ENCODE assay signal across 25 cellular contexts in the genomic region with DNA sequence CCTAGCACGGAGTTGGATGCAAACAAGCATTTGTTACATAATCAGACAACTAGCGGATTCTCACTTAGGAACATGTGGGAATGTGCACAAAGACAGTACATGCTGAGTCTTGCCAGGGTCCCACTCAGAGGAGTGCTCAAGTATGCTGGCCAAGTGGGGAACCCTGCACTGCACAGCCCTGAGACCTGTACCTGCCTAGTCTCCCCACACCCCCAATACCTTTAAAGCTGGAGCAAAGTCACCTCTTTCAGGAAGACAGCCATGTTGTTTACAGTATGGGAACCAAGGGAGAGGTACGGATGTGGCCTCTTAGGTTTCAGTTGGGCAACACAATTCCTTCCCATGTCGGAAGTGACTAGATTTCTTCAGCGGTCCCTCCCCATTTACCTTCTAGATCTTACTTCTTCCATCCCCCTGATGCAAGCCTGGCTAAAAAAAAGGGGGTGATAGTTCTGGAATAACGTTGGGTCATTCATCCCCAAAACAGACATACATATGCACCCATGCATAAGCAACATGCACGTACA. TPM values are rescaled to one million over a fixed set of nuclear protein-coding genes. Genes with fewer than 3 reads are reported as not detected.
DNase-seq lines count a peak whose midpoint lies in the region; ATAC-seq, FAIRE-seq and TF ChIP-seq lines count a peak whose summit lies in the region.
"Had no signal": no experiment of that assay in that cellular context is flagged by ENCODE, and none has a peak within 500 bp of the region (broad histone marks: within the 10 kb centered on the region; RNA-seq: fewer than 3 reads in every experiment).

No MANE protein-coding gene starts in this region.

- TF ChIP-seq EP300 in upper lobe of left lung (IDR thresholded peaks at IDR 0.05) (no peak), sigmoid colon (IDR thresholded peaks at IDR 0.05) (no peak)

- FAIRE-seq in bronchial epithelial cell (lab: Jason Lieb, UNC) = no peak
- FAIRE-seq: A204.1, GM12891, GM19239, HepG2 had no signal

- no peak for TF ChIP-seq POLR2A in upper lobe of left lung (IDR thresholded peaks at IDR 0.05)
- TF ChIP-seq POLR2A in sigmoid colon (IDR thresholded peaks at IDR 0.05) = no peak

- DNase-seq in GF-D8 (lab: John Stamatoyannopoulos, UW) (peak; percentile 7), HL-60 (ENCODE audit: low read depth in 1 of 2, low spot score in 1 of 2) (peak; percentile 29 to 72), bronchial epithelial cell (ENCODE audit: low read depth) (peak; percentile 21), upper lobe of left lung (no peak), sigmoid colon (no peak), NCI-H748 treated with DMSO at 0.1 percent for 48 hours (lab: John Stamatoyannopoulos, UW) (no peak), NCI-H226 (no peak)
- DNase-seq: ACHN; CD8-positive, alpha-beta memory T cell; COR-L47; DMS 273 treated with DMSO at 0.1 percent for 48 hours; DMS53; DND-41; EL; GM23248; H7; HFFc6; KBM-7 had no signal

- H3K27me3 ChIP-seq in HL-60 (ENCODE audit: insufficient read depth, poor library complexity, severe bottlenecking) (no peaks in the 10 kb centered on the region), bronchial epithelial cell (ENCODE audit: control insufficient read depth, insufficient read depth, low read length) (no peaks in the 10 kb centered on the region), upper lobe of left lung (no peaks in the 10 kb centered on the region), sigmoid colon (no peaks in the 10 kb centered on the region)
- H3K27me3 ChIP-seq: BLaER1 had no signal

- intact Hi-C loops in sigmoid colon (cut with DNase I) = no loop called here

- H3K27ac ChIP-seq in HL-60 (replicated peaks) (peak overlapping the region; percentile 64), upper lobe of left lung (peak overlapping the region in 3 of 4 donors; percentile 42 to 69 (median 54)), sigmoid colon (no peak overlapping the region)
- H3K27ac ChIP-seq: BLaER1, GM23248 had no signal

- WGBS in upper lobe of left lung, 2 donors = 70 to 80% methylated on average over 7 of the region's 7 CpGs
- 86 to 88% methylated on average over 7 of the region's 7 CpGs for WGBS in sigmoid colon, 2 donors

- H3K9me3 ChIP-seq in upper lobe of left lung (no peaks in the 10 kb centered on the region), sigmoid colon (no peaks in the 10 kb centered on the region)
- H3K9me3 ChIP-seq: BLaER1 had no signal

- H3K4me3 ChIP-seq in HL-60 (replicated peaks; ENCODE audit: insufficient read depth, low read length) (no peak overlapping the region), bronchial epithelial cell (ENCODE audit: low read depth, low read length) (no peak overlapping the region), upper lobe of left lung (no peak overlapping the region), sigmoid colon (no peak overlapping the region)
- H3K4me3 ChIP-seq: BLaER1, GM23248 had no signal

- H3K36me3 ChIP-seq in bronchial epithelial cell (ENCODE audit: control insufficient read depth, insufficient read depth, low read length) (no peaks in the 10 kb centered on the region), upper lobe of left lung (no peaks in the 10 kb centered on the region), sigmoid colon (no peaks in the 10 kb centered on the region)
- H3K36me3 ChIP-seq: BLaER1 had no signal

- no peak for ATAC-seq in upper lobe of left lung (ENCODE audit: low FRiP score in 2 of 2)
- ATAC-seq: HCT116, HepG2 had no signal

- H3K4me1 ChIP-seq in upper lobe of left lung (no peaks in the 10 kb centered on the region), sigmoid colon (no peaks in the 10 kb centered on the region)
- H3K4me1 ChIP-seq: BLaER1 had no signal

- TF ChIP-seq CTCF in HL-60 (IDR thresholded peaks at IDR 0.05; ENCODE audit: insufficient read depth, low read length) (no peak), bronchial epithelial cell (IDR thresholded peaks at IDR 0.05; ENCODE audit: insufficient read depth, low read length, severe bottlenecking) (no peak), upper lobe of left lung (IDR thresholded peaks at IDR 0.05) (no peak), sigmoid colon (IDR thresholded peaks at IDR 0.05) (no peak)

RNA-seq across cellular contexts. Expression of a gene that starts 10.7 kb away (rescaled TPM):
- total RNA-seq in bronchial epithelial cell (not detected in 2 replicates), upper lobe of left lung (10 to 100 TPM in 2 of 6 donors, 1 to 10 TPM in 4; 1.3 to 17.2 (median 6.4) TPM), sigmoid colon (not detected)
- polyA plus RNA-seq in sigmoid colon = 1 to 10 TPM in 1 of 3 donors, under 1 TPM in 2; 0.07 to 1.2 (median 0.46) TPM
- total RNA-seq: CD8-positive, alpha-beta memory T cell; G401; GM23248; H7; HepG2; HFFc6 had no signal
- polyA plus RNA-seq: GM23248, HepG2 had no signal

RNA-seq across cellular contexts. Expression of a gene that starts 30.2 kb away (rescaled TPM):
- 0.13 TPM in 1 of 2 replicates, not detected in the other for total RNA-seq in bronchial epithelial cell
- total RNA-seq in upper lobe of left lung = 10 to 100 TPM in 2 of 6 donors, 1 to 10 TPM in 3, under 1 TPM in 1; 0.79 to 25.8 (median 7.2) TPM
- total RNA-seq in sigmoid colon = not detected
- under 1 TPM; 0.12 to 0.60 (median 0.46) TPM for polyA plus RNA-seq in sigmoid colon
- total RNA-seq: CD8-positive, alpha-beta memory T cell; G401; GM23248; H7; HepG2; HFFc6 had no signal
- polyA plus RNA-seq: GM23248, HepG2 had no signal

Comparison
In these comparisons a context has a peak if more than half of its experiments do, and no peak if none do; other contexts are left out.
1. DNase-seq: peak in GF-D8 (single experiment), HL-60 (2 of 2) and bronchial epithelial cell (single experiment); none in upper lobe of left lung (0 of 2), sigmoid colon (single experiment), NCI-H748 treated with DMSO at 0.1 percent for 48 hours (single experiment) and NCI-H226 (single experiment).
2. H3K27ac ChIP-seq: peak in HL-60 (single experiment) and upper lobe of left lung (3 of 4); none in sigmoid colon (0 of 4).